In the genomic region with DNA sequence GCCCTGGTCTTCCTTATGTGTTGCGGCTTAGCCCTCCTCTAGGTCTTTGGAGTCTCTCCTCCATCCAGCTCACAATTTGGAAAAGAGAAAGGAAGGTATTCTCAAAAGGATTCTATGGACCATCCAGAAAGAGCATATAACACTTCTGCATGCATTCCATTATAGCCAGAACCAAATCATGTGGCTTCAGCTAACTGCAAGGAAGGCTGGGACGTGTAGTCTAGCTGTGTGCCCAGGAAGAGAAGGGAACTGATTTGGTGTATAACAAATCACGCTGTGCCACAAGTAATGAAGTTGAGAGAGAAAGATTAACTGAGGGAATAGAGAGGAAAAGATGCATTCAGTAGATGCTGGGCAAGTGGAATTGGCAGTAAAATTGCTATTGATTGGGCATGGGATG, we compare ENCODE assay signal across 9 cellular contexts. TPM values are rescaled to one million over a fixed set of nuclear protein-coding genes. Genes with fewer than 3 reads are reported as not detected.
"Had no signal": no experiment of that assay in that cellular context is flagged by ENCODE, and none has a peak within 500 bp of the region (broad histone marks: within the 10 kb centered on the region; RNA-seq: fewer than 3 reads in every experiment).

No MANE protein-coding gene starts in this region.

- ATAC-seq: HepG2, K562 had no signal

- DNase-seq: IMR-90, KBM-7, KG1 had no signal

- H3K4me3 Mint-ChIP-seq: IgD-negative memory B cell had no signal

- H3K4me3 ChIP-seq: K562 had no signal

- H3K27ac ChIP-seq: HL-60, KMS-11 had no signal

- H3K27ac Mint-ChIP-seq: IgD-negative memory B cell had no signal

- H3K4me2 ChIP-seq: KMS-11 had no signal

- H3K36me3 Mint-ChIP-seq: IgD-negative memory B cell had no signal

- H3K4me1 Mint-ChIP-seq: IgD-negative memory B cell had no signal

RNA-seq across cellular contexts. Expression of a gene that starts 43.7 kb away (rescaled TPM):
- total RNA-seq: HT1080, IMR-90, K562 had no signal
- polyA plus RNA-seq: IgD-negative memory B cell, IMR-90, K562 had no signal
